ENCODE assay signal across 10 cellular contexts in genomic region chr17:7651959-7652658, GRCh38. TPM values are rescaled to one million over a fixed set of nuclear protein-coding genes. Genes with fewer than 3 reads are reported as not detected.
DNase-seq lines count a peak whose midpoint lies in the region; ATAC-seq and TF ChIP-seq lines count a peak whose summit lies in the region.
"Had no signal": no experiment of that assay in that cellular context is flagged by ENCODE, and none has a peak within 500 bp of the region (broad histone marks: within the 10 kb centered on the region; RNA-seq: fewer than 3 reads in every experiment).

No MANE protein-coding gene starts in this region.

- TF ChIP-seq POLR2A in vagina (IDR thresholded peaks at IDR 0.05) = no peak

- peaks cover 2% of the 10 kb centered on the region for H3K36me3 Mint-ChIP-seq in effector memory CD8-positive, alpha-beta T cell (ENCODE audit: insufficient read depth)
- peaks cover 8% of the 10 kb centered on the region for H3K36me3 Mint-ChIP-seq in neural crest cell (ENCODE audit: low read depth)

- H3K36me3 ChIP-seq in heart right ventricle (peaks cover 0 to 4% (median 0%) of the 10 kb centered on the region in 9 donors), vagina (no peaks in the 10 kb centered on the region)

- peaks cover 14 to 15% of the 10 kb centered on the region in 2 donors for H3K4me1 Mint-ChIP-seq in effector memory CD8-positive, alpha-beta T cell (ENCODE audit: low read depth in 2 of 2)
- peaks cover 46% of the 10 kb centered on the region for H3K4me1 Mint-ChIP-seq in neural crest cell

- H3K4me3 ChIP-seq in heart right ventricle = peak overlapping the region in 9 of 10 donors; percentile 54 to 66 (median 58)
- H3K4me3 ChIP-seq in vagina = peak overlapping the region; percentile 51 to 62
- H3K4me3 ChIP-seq: PC-9 had no signal

- TF ChIP-seq CTCF in heart right ventricle (IDR thresholded peaks at IDR 0.05) = no peak
- no peak for TF ChIP-seq CTCF in neural crest cell (conservative IDR thresholded peaks at IDR 0.05)
- TF ChIP-seq CTCF in vagina (IDR thresholded peaks at IDR 0.05) = no peak

- intact Hi-C loops in heart right ventricle (cut with DNase I) (loop anchor here in 1 of 10 donors (5.0 kb wide), 1 partner anchor 35 kb away; the partner anchor contains the start of genes TP53 and WRAP53), Right ventricle myocardium superior (cut with DNase I) (no loop called here), vagina (cut with DNase I) (no loop called here)

- peaks cover 6 to 31% (median 28%) of the 10 kb centered on the region in 9 donors for H3K4me1 ChIP-seq in heart right ventricle
- H3K4me1 ChIP-seq in vagina = peaks cover 24% of the 10 kb centered on the region

- H3K27me3 ChIP-seq in heart right ventricle = peaks cover 5 to 50% (median 33%) of the 10 kb centered on the region in 7 donors
- H3K27me3 ChIP-seq in vagina = peaks cover 14% of the 10 kb centered on the region

- peak overlapping the region; percentile 47 to 78 (median 62) for H3K27ac ChIP-seq in heart right ventricle
- H3K27ac ChIP-seq in vagina = peak overlapping the region; percentile 73
- H3K27ac ChIP-seq: PC-9 had no signal

- no peaks in the 10 kb centered on the region for H3K9me3 Mint-ChIP-seq in effector memory CD8-positive, alpha-beta T cell
- no peaks in the 10 kb centered on the region for H3K9me3 Mint-ChIP-seq in neural crest cell

- H3K9me3 ChIP-seq in heart right ventricle (no peaks in the 10 kb centered on the region), vagina (no peaks in the 10 kb centered on the region)

- ATAC-seq in heart right ventricle (peak in 2 of 8 donors; percentile 3 to 42), Right ventricle myocardium superior (ENCODE audit: poor library complexity) (no peak), GM21737 (IDR thresholded peaks at IDR 0.05; ENCODE audit: unreplicated experiment) (no peak)
- ATAC-seq in effector memory CD8-positive, alpha-beta T cell (replicated peaks) = no peak

- WGBS in heart right ventricle, 2 donors = 21% methylated on average over 22 of the region's 22 CpGs

- peak in 1 of 2 donors; percentile 21 for DNase-seq in heart right ventricle
- no peak for DNase-seq in Right ventricle myocardium superior
- no peak for DNase-seq in effector memory CD8-positive, alpha-beta T cell
- no peak for DNase-seq in neural crest cell (ENCODE audit: low read depth, low spot score)
- DNase-seq in vagina (ENCODE audit: extremely low spot score in 2 of 2) = no peak
- no peak for DNase-seq in NCI-H2081 treated with DMSO at 0.1 percent for 48 hours (lab: John Stamatoyannopoulos, UW)
- DNase-seq in MV-4-11 (lab: John Stamatoyannopoulos, UW) = no peak
- DNase-seq: PC-9 had no signal

- H3K27me3 Mint-ChIP-seq in effector memory CD8-positive, alpha-beta T cell = peaks cover 44 to 63% of the 10 kb centered on the region in 2 donors
- peaks cover 9% of the 10 kb centered on the region for H3K27me3 Mint-ChIP-seq in neural crest cell (ENCODE audit: low read depth)

- H3K27ac Mint-ChIP-seq in effector memory CD8-positive, alpha-beta T cell = no peak overlapping the region
- no peak overlapping the region for H3K27ac Mint-ChIP-seq in neural crest cell (ENCODE audit: unreplicated experiment)

- peak overlapping the region; percentile 79 to 88 for H3K4me3 Mint-ChIP-seq in effector memory CD8-positive, alpha-beta T cell
- H3K4me3 Mint-ChIP-seq in neural crest cell = peak overlapping the region; percentile 84

RNA-seq across cellular contexts. Expression of gene ATP1B2, which starts 1.4 kb away (rescaled TPM):
- 1 to 10 TPM; 1.4 to 6.5 (median 3.9) TPM for total RNA-seq in heart right ventricle
- 1 to 10 TPM in 1 of 2 donors, under 1 TPM in 1; 0.91 to 6.2 TPM for polyA plus RNA-seq in heart right ventricle
- total RNA-seq in Right ventricle myocardium superior = 3.1 TPM
- total RNA-seq in neural crest cell = 12.1 and 14.3 TPM in 2 replicates
- 2.7 TPM for total RNA-seq in vagina
- total RNA-seq: mononuclear cell had no signal

RNA-seq across cellular contexts. Expression of gene SHBG, which starts 22.2 kb away (rescaled TPM):
- total RNA-seq in heart right ventricle = under 1 TPM in 7 of 10 donors, not detected in 3; 0.25 to 0.77 (median 0.38) TPM
- 1 to 10 TPM in 1 of 2 donors, under 1 TPM in 1; 0.19 to 1.3 TPM for polyA plus RNA-seq in heart right ventricle
- total RNA-seq in Right ventricle myocardium superior = 0.54 TPM
- 2.3 and 2.5 TPM in 2 replicates for total RNA-seq in neural crest cell
- total RNA-seq in vagina = not detected
- total RNA-seq: mononuclear cell had no signal

RNA-seq across cellular contexts. Expression of gene SAT2, which starts 24.5 kb away (rescaled TPM):
- total RNA-seq in heart right ventricle (10 to 100 TPM; 45.7 to 83.3 (median 66.0) TPM), Right ventricle myocardium superior (80.0 TPM), neural crest cell (76.3 and 89.1 TPM in 2 replicates), vagina (69.7 TPM)
- polyA plus RNA-seq in heart right ventricle = 100 to 1,000 TPM; 138 to 164 TPM

RNA-seq across cellular contexts. Expression of gene TP53, which starts 35.2 kb away (rescaled TPM):
- 10 to 100 TPM in 9 of 10 donors, 1 to 10 TPM in 1; 8.2 to 29.1 (median 13.9) TPM for total RNA-seq in heart right ventricle
- polyA plus RNA-seq in heart right ventricle = 1 to 10 TPM; 7.9 to 8.6 TPM
- total RNA-seq in Right ventricle myocardium superior = 11.5 TPM
- 135 and 150 TPM in 2 replicates for total RNA-seq in neural crest cell
- total RNA-seq in vagina = 18.7 TPM

RNA-seq across cellular contexts. Expression of gene WRAP53, which starts 36.2 kb away (rescaled TPM):
- total RNA-seq in heart right ventricle (1 to 10 TPM; 3.8 to 5.8 (median 4.7) TPM), Right ventricle myocardium superior (4.2 TPM), neural crest cell (35.7 and 41.1 TPM in 2 replicates), vagina (7.6 TPM)
- polyA plus RNA-seq in heart right ventricle = 10 to 100 TPM; 10.4 to 12.1 TPM
